In the genomic region with DNA sequence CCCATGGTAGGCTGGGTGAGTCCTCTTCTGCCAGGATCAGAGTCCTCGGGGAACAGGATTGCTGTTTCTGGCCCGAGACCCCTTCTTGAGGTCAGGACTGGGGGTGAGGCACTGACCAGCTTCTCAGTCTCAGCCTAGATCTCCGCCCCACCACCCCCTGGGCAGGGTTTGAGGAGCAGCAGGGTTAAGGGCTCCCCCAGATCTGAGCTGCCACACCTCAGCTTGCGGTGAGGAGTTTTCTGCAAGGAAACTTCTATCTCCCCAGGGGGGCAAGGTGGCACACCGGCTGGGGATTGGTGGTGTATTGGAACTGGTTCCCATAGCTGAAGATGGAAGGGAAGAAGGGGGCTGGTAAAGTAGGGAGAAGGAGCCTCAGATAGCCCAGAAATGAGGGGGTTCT, we compare ENCODE assay signal across 20 cellular contexts. TPM values are rescaled to one million over a fixed set of nuclear protein-coding genes. Genes with fewer than 3 reads are reported as not detected.
"Had no signal": no experiment of that assay in that cellular context is flagged by ENCODE, and none has a peak within 500 bp of the region (broad histone marks: within the 10 kb centered on the region; RNA-seq: fewer than 3 reads in every experiment).

No MANE protein-coding gene starts in this region.

- ATAC-seq: heart left ventricle, left lobe of liver, psoas muscle had no signal

- H3K9me3 ChIP-seq: heart left ventricle, psoas muscle, sigmoid colon, stomach, uterus had no signal

- H3K27ac ChIP-seq: dorsolateral prefrontal cortex, heart left ventricle, parathyroid adenoma, psoas muscle, sigmoid colon, skin epidermis, stomach, uterus had no signal

- H3K4me1 Mint-ChIP-seq: nephron had no signal

- H3K4me3 ChIP-seq: dorsolateral prefrontal cortex, heart left ventricle, psoas muscle, sigmoid colon, skin epidermis, stomach, uterus had no signal

- H3K9me3 Mint-ChIP-seq: mesothelial cell of epicardium, type B pancreatic cell had no signal

- H3K36me3 ChIP-seq: heart left ventricle, sigmoid colon, stomach, uterus had no signal

- DNase-seq: cortex of kidney; effector memory CD4-positive, alpha-beta T cell; hippocampal formation; psoas muscle; retina; stimulated activated CD4-positive, alpha-beta T cell treated with anti-CD3 and anti-CD28 coated beads, Interleukin-12 subunit alpha, Interleukin-12 subunit beta, amount 100 ng/mL, for 4 hours; stimulated activated naive CD4-positive, alpha-beta T cell; stomach; uterus had no signal

- H3K27ac Mint-ChIP-seq: mesothelial cell of epicardium, nephron, type B pancreatic cell had no signal

- H3K4me3 Mint-ChIP-seq: mesothelial cell of epicardium, nephron, type B pancreatic cell had no signal

- H3K36me3 Mint-ChIP-seq: mesothelial cell of epicardium, type B pancreatic cell had no signal

- H3K27me3 ChIP-seq: uterus had no signal

- H3K4me1 ChIP-seq: heart left ventricle, psoas muscle, sigmoid colon, uterus had no signal

RNA-seq across cellular contexts. Expression of gene CHST8, which starts 19.5 kb away (rescaled TPM):
- total RNA-seq: fibroblast of lung, myocyte had no signal
- polyA plus RNA-seq: fibroblast of lung had no signal
